12 cellular contexts compared by ENCODE assay signal in the genomic region with DNA sequence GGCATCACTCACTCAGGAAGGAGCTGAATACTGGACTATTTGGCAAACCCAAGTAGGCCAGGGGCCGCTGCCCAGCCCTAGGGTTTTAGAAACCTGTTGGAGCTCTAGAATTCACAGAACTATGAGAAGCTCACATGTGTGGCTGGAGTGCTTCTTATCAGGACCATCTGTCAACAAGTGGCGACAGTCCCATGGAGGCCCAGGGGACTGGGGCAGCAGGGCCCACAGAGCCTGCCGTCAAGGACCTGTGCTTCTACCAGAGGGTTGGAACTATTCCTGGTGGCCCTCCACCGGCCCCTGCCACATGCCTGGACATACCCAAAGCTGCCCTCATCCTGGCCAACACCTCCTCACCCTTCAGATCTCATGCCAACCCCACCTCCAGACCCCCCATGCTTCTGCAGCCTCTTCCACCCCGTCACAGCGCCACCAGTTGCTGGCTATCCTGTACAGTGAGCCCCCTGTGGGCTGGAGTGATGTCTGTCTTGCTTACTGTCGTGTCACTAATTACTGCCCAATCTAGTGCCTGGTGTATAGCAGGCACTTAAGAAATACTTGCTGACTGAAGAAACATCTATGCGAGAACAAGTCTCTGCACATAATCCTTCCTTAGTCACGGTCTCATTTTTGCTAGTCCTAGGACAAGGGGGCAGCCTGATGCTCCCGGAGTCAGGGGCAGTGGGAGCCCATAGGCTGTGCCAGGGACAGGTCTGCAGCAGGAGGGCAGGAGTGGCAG. TPM values are rescaled to one million over a fixed set of nuclear protein-coding genes. Genes with fewer than 3 reads are reported as not detected.
A peak's percentile ranks its signal among the peaks of the same experiment; 100 is the strongest.
DNase-seq lines count a peak whose midpoint lies in the region; ATAC-seq and TF ChIP-seq lines count a peak whose summit lies in the region.
"Had no signal": no experiment of that assay in that cellular context is flagged by ENCODE, and none has a peak within 500 bp of the region (broad histone marks: within the 10 kb centered on the region; RNA-seq: fewer than 3 reads in every experiment).

No MANE protein-coding gene starts in this region.

- BruUV-seq in mammary epithelial cell (replicated peaks; lab: Mats Ljungman, UMichigan) = no TSS peak

- CTCF ChIA-PET in mammary epithelial cell (lab: Charles Lee; ENCODE audit: low non-redundant PET) = no interaction called here

- dilution Hi-C loops in mammary epithelial cell (cut with HindIII; ENCODE audit: low sequenced_read_pairs) = no loop called here

- 66% methylated on average over 8 of the region's 10 CpGs for whole genome bisulfite sequencing in mammary epithelial cell (ENCODE audit: low coverage, missing lambda C conversion rate)

- ATAC-seq in left ventricle myocardium superior (peak; percentile 4), upper lobe of right lung (peak; percentile 35), GM21515 (IDR thresholded peaks at IDR 0.05; ENCODE audit: unreplicated experiment) (no peak)

- H3K27me3 ChIP-seq in breast epithelium (no peaks in the 10 kb centered on the region), mammary epithelial cell (ENCODE audit: insufficient read depth, low read length) (no peaks in the 10 kb centered on the region), WERI-Rb-1 (ENCODE audit: insufficient read depth, low read depth, severe bottlenecking) (no peaks in the 10 kb centered on the region), upper lobe of right lung (no peaks in the 10 kb centered on the region), brain microvascular endothelial cell (replicated peaks) (no peaks in the 10 kb centered on the region)

- H3K9me3 ChIP-seq in breast epithelium = no peaks in the 10 kb centered on the region
- H3K9me3 ChIP-seq in mammary epithelial cell (replicated peaks; ENCODE audit: insufficient read depth, low read length) = no peaks in the 10 kb centered on the region
- H3K9me3 ChIP-seq in WERI-Rb-1 (ENCODE audit: severe bottlenecking) = no peaks in the 10 kb centered on the region
- no peaks in the 10 kb centered on the region for H3K9me3 ChIP-seq in upper lobe of right lung

- no peak overlapping the region for H3K9ac ChIP-seq in mammary epithelial cell (ENCODE audit: insufficient read depth, low read length)

- DNase-seq in breast epithelium (ENCODE audit: low spot score in 2 of 2) (no peak), mammary epithelial cell (no peak), WERI-Rb-1 (no peak), left ventricle myocardium superior (no peak), upper lobe of right lung (no peak), brain microvascular endothelial cell (no peak), NCI-H510A (lab: John Stamatoyannopoulos, UW) (no peak)
- DNase-seq: activated CD8-positive, alpha-beta T cell treated with anti-CD3 and anti-CD28 coated beads for 36 hours; stimulated activated CD4-positive, alpha-beta T cell treated with anti-CD3 and anti-CD28 coated beads, Interleukin-4, amount 100 ng/mL, for 1 hour; stimulated activated naive CD4-positive, alpha-beta T cell treated with Interleukin-2 at 50 U/mL for 16 hours had no signal

- no peak overlapping the region for H3K4me2 ChIP-seq in mammary epithelial cell (ENCODE audit: insufficient read depth, low read depth, low read length)

- peaks cover 0 to 18% of the 10 kb centered on the region in 2 donors for H3K4me1 ChIP-seq in breast epithelium
- H3K4me1 ChIP-seq in mammary epithelial cell (ENCODE audit: insufficient read depth, low read length) = peaks cover 47% of the 10 kb centered on the region
- no peaks in the 10 kb centered on the region for H3K4me1 ChIP-seq in upper lobe of right lung

- TF ChIP-seq CTCF in breast epithelium (IDR thresholded peaks at IDR 0.05) (no peak), mammary epithelial cell (conservative IDR thresholded peaks at IDR 0.05 in 1 of 2, IDR thresholded peaks at IDR 0.05 in 1 of 2; ENCODE audit: extremely low read depth in 1 of 2, insufficient read depth in 1 of 2, low read depth in 1 of 2, low read length in 2 of 2) (no peak), WERI-Rb-1 (IDR thresholded peaks at IDR 0.05; ENCODE audit: low read depth, low read length) (no peak), upper lobe of right lung (IDR thresholded peaks at IDR 0.05) (no peak), brain microvascular endothelial cell (IDR thresholded peaks at IDR 0.05; ENCODE audit: low read depth, low read length, missing control alignments) (no peak)

- H3K27ac ChIP-seq in breast epithelium (peak overlapping the region; percentile 66 to 70), mammary epithelial cell (ENCODE audit: insufficient read depth, low read depth, low read length) (no peak overlapping the region), WERI-Rb-1 (peak overlapping the region; percentile 58; the same call in 1 of the 2 replicates), upper lobe of right lung (no peak overlapping the region), brain microvascular endothelial cell (no peak overlapping the region)
- H3K27ac ChIP-seq: coronary artery had no signal

- H3K79me2 ChIP-seq in mammary epithelial cell (ENCODE audit: insufficient read depth, low read length) = no peaks in the 10 kb centered on the region

- intact Hi-C loops in breast epithelium (cut with DNase I; ENCODE audit: low total_unique reads) = no loop called here
- intact Hi-C loops in mammary epithelial cell (cut with micrococcal nuclease) = no loop called here
- intact Hi-C loops in left ventricle myocardium superior (cut with micrococcal nuclease) = no loop called here
- intact Hi-C loops in upper lobe of right lung (cut with DNase I) = no loop called here

- in situ Hi-C loops in mammary epithelial cell (cut with MboI; ENCODE audit: low sequenced_read_pairs in 2 of 2) (no loop called here), brain microvascular endothelial cell (cut with HindIII; ENCODE audit: low pct_ligation_motif_present, low sequenced_read_pairs) (no loop called here)

- H3K4me3 ChIP-seq in breast epithelium = no peak overlapping the region
- H3K4me3 ChIP-seq in mammary epithelial cell (replicated peaks in 1 of 3; ENCODE audit: insufficient read depth in 1 of 3, low read depth in 2 of 3, low read length in 3 of 3) = no peak overlapping the region
- no peak overlapping the region for H3K4me3 ChIP-seq in WERI-Rb-1 (ENCODE audit: low read depth, low read length)
- H3K4me3 ChIP-seq in upper lobe of right lung = no peak overlapping the region
- H3K4me3 ChIP-seq in brain microvascular endothelial cell (ENCODE audit: low read depth, low read length) = no peak overlapping the region
- H3K4me3 ChIP-seq: coronary artery had no signal

- H2AFZ ChIP-seq in mammary epithelial cell (ENCODE audit: low read depth, low read length) = no peak overlapping the region

- TF ChIP-seq POLR2A in breast epithelium (IDR thresholded peaks at IDR 0.05) = no peak

- H3K36me3 ChIP-seq in breast epithelium (peaks cover 2% of the 10 kb centered on the region), mammary epithelial cell (ENCODE audit: insufficient read depth, low read length) (peaks cover 23% of the 10 kb centered on the region), WERI-Rb-1 (peaks cover 54% of the 10 kb centered on the region), upper lobe of right lung (peaks cover 78% of the 10 kb centered on the region), brain microvascular endothelial cell (replicated peaks) (peaks cover 55% of the 10 kb centered on the region)

- H4K20me1 ChIP-seq in mammary epithelial cell (ENCODE audit: insufficient read depth, low read length) = peaks cover 6% of the 10 kb centered on the region

RNA-seq across cellular contexts. Expression of a gene that starts 27.2 kb away (rescaled TPM):
- total RNA-seq in breast epithelium (1 to 10 TPM; 2.7 to 4.7 (median 4.3) TPM), mammary epithelial cell (under 1 TPM in 1 of 2 donors, not detected in 1; 0.66 TPM), left ventricle myocardium superior (1.2 TPM), upper lobe of right lung (0.72 TPM)
- polyA plus RNA-seq in mammary epithelial cell = not detected
- not detected for polyA minus RNA-seq in mammary epithelial cell

RNA-seq across cellular contexts. Expression of a gene that starts 36.3 kb away (rescaled TPM):
- total RNA-seq in breast epithelium (10 to 100 TPM; 12.2 to 19.3 (median 15.7) TPM), mammary epithelial cell (10 to 100 TPM; 15.8 to 29.7 TPM), left ventricle myocardium superior (23.2 TPM), upper lobe of right lung (27.2 TPM)
- 27.6 TPM for polyA plus RNA-seq in mammary epithelial cell
- polyA minus RNA-seq in mammary epithelial cell = 7.9 TPM

RNA-seq across cellular contexts. Expression of a gene that starts 45.6 kb away (rescaled TPM):
- total RNA-seq in breast epithelium (10 to 100 TPM; 55.7 to 58.7 (median 58.2) TPM), mammary epithelial cell (10 to 100 TPM; 68.8 to 87.5 TPM), left ventricle myocardium superior (30.0 TPM), upper lobe of right lung (62.4 TPM)
- polyA plus RNA-seq in mammary epithelial cell = 94.0 TPM
- polyA minus RNA-seq in mammary epithelial cell = 285 TPM

Comparison
In these comparisons a context has a peak if more than half of its experiments do, and no peak if none do; other contexts are left out.
1. H3K27ac ChIP-seq: peak in breast epithelium (2 of 2) and WERI-Rb-1 (single experiment); none in mammary epithelial cell (single experiment), upper lobe of right lung (single experiment) and brain microvascular endothelial cell (single experiment).